8 cellular contexts compared by ENCODE assay signal in the genomic region with DNA sequence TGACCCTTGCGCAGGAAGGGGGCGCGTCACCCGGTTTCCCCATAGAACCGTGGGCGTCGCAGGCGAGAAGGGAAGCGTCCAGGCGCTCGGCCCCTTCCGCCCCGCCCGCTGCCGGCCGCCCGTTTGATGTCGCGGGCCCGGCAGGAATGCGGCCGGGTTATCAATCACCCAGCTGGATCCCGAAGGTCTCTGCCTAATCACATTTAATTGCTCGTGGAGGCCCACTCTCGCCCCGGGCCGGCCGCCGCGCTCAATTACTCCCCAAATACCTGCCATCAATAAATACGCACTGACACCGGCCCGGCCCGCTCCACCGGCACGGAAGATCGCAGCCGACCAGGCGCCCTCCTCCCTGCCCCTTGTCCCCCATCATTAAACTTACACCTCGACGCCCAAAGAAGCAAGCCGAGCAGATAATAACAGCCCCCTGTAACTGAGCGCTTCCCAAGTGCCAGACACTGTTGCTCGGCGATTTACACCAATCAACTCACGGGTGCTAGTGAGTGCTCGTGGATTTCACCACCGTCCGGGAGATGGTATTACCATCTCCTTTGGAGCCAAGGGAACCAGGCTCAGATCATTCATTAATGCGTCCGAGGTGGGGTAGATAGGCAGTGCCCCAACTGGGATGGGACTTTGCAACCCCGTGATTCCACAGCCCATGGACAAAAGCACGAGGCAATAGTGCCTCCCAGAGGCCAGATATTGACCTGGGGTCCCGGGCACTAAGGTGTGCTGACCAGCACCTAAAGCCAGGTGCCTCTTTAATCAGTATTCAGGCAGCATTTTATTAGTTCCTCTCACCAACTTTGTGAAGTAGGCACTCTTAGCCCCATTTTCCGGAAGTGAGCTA. TPM values are rescaled to one million over a fixed set of nuclear protein-coding genes. Genes with fewer than 3 reads are reported as not detected.
DNase-seq lines count a peak whose midpoint lies in the region; ATAC-seq and TF ChIP-seq lines count a peak whose summit lies in the region.

No MANE protein-coding gene starts in this region.

- H3K27ac ChIP-seq in ACC112 (ENCODE audit: low read depth, low read length) (no peak overlapping the region), HUES48 (ENCODE audit: low read depth, low read length) (peak overlapping the region; percentile 21), body of pancreas (no peak overlapping the region), left lung (no peak overlapping the region)

- H3K36me3 ChIP-seq in ACC112 (ENCODE audit: insufficient read depth, low read length) (no peaks in the 10 kb centered on the region), HUES48 (ENCODE audit: control insufficient read depth, insufficient read depth, low read length) (no peaks in the 10 kb centered on the region), body of pancreas (replicated peaks in 1 of 2; ENCODE audit: insufficient read depth in 1 of 2, low read depth in 2 of 2) (no peaks in the 10 kb centered on the region), left lung (no peaks in the 10 kb centered on the region)

- DNase-seq in body of pancreas (peak in 3 of 4 donors; percentile 38 to 49 (median 41)), left lung (peak in 1 of 2 donors; percentile 65), AML-193 (lab: John Stamatoyannopoulos, UW) (no peak), T-helper 2 cell (no peak)
- no peak for DNase-seq in activated CD4-positive, alpha-beta T cell treated with anti-CD3 and anti-CD28 coated beads, Interleukin-2, amount 50 U/mL, for 1 hour

- no peaks in the 10 kb centered on the region for H3K4me1 ChIP-seq in ACC112 (ENCODE audit: control insufficient read depth, insufficient read depth, low read length, unreplicated experiment)
- peaks cover 46% of the 10 kb centered on the region for H3K4me1 ChIP-seq in HUES48 (ENCODE audit: control insufficient read depth, insufficient read depth, low read length)
- peaks cover 19% of the 10 kb centered on the region for H3K4me1 ChIP-seq in body of pancreas
- no peaks in the 10 kb centered on the region for H3K4me1 ChIP-seq in left lung

- ATAC-seq in body of pancreas (no peak), left lung (peak; percentile 92), HG02885 (IDR thresholded peaks at IDR 0.05; ENCODE audit: poor library complexity, unreplicated experiment) (no peak)

- peak; percentile 32 to 63 (median 53) for TF ChIP-seq CTCF in body of pancreas (IDR thresholded peaks at IDR 0.05)
- TF ChIP-seq CTCF in left lung (IDR thresholded peaks at IDR 0.05): peak in 1 of 2 donors; percentile 17

- no peaks in the 10 kb centered on the region for H3K79me2 ChIP-seq in ACC112 (ENCODE audit: control insufficient read depth, insufficient read depth, low read length, unreplicated experiment)

- H2AFZ ChIP-seq in ACC112 (ENCODE audit: low read length, unreplicated experiment): no peak overlapping the region

- H3K27me3 ChIP-seq in ACC112 (ENCODE audit: insufficient read depth, low read length) (peaks cover 67% of the 10 kb centered on the region), HUES48 (ENCODE audit: control insufficient read depth, insufficient read depth, low read length) (peaks cover 81% of the 10 kb centered on the region), body of pancreas (peaks cover 0 to 12% of the 10 kb centered on the region in 2 donors), left lung (peaks cover 55 to 95% of the 10 kb centered on the region in 2 donors)

- intact Hi-C loops in body of pancreas (cut with DNase I): no loop called here
- intact Hi-C loops in left lung (cut with DNase I): no loop called here

- TF ChIP-seq POLR2A in body of pancreas (IDR thresholded peaks at IDR 0.05): no peak

- no peak overlapping the region for H3K9ac ChIP-seq in HUES48 (ENCODE audit: low read depth, low read length)

- 0 to 1% methylated on average over 17 to 55 of the region's 55 CpGs for WGBS in body of pancreas, 2 donors

- H3K4me3 ChIP-seq in ACC112 (ENCODE audit: low read depth, low read length): peak overlapping the region; percentile 29; the same call in 1 of the 2 replicates
- H3K4me3 ChIP-seq in HUES48 (ENCODE audit: low read depth, low read length): peak overlapping the region; percentile 57
- H3K4me3 ChIP-seq in body of pancreas: no peak overlapping the region
- H3K4me3 ChIP-seq in left lung: no peak overlapping the region

- H3K9me3 ChIP-seq in HUES48 (ENCODE audit: control insufficient read depth, insufficient read depth, low read length): no peaks in the 10 kb centered on the region
- H3K9me3 ChIP-seq in body of pancreas: no peaks in the 10 kb centered on the region
- H3K9me3 ChIP-seq in left lung: no peaks in the 10 kb centered on the region

RNA-seq across cellular contexts. Expression of a gene that starts 11.3 kb away (rescaled TPM):
- not detected for total RNA-seq in body of pancreas
- 1 to 10 TPM; 1.4 to 2.0 TPM for total RNA-seq in left lung

Comparison
In these comparisons a context has a peak if more than half of its experiments do, and no peak if none do; other contexts are left out.
1. H3K4me3 ChIP-seq: peak in ACC112 (single experiment) and HUES48 (single experiment); none in body of pancreas (0 of 2) and left lung (0 of 2).
2. DNase-seq: peak in body of pancreas (3 of 4); none in AML-193 (0 of 2), T-helper 2 cell (0 of 5) and activated CD4-positive, alpha-beta T cell treated with anti-CD3 and anti-CD28 coated beads, Interleukin-2, amount 50 U/mL, for 1 hour (single experiment).